Comparison of ENCODE assay signal across 23 cellular contexts in genomic region chr18:75582940-75583339, GRCh38.
A peak's percentile ranks its signal among the peaks of the same experiment; 100 is the strongest.
DNase-seq lines count a peak whose midpoint lies in the region; ATAC-seq, FAIRE-seq and TF ChIP-seq lines count a peak whose summit lies in the region.
"Had no signal": no experiment of that assay in that cellular context is flagged by ENCODE, and none has a peak within 500 bp of the region (broad histone marks: within the 10 kb centered on the region; RNA-seq: fewer than 3 reads in every experiment).

No MANE protein-coding gene starts in this region.

- H3K23ac ChIP-seq in H1 (ENCODE audit: insufficient read length) = no peak overlapping the region

- H3K79me2 ChIP-seq in H1 (ENCODE audit: control insufficient read depth in 1 of 2, insufficient read depth in 2 of 2, low read length in 2 of 2) (no peaks in the 10 kb centered on the region), osteoblast (ENCODE audit: insufficient read depth, low read length) (no peaks in the 10 kb centered on the region), smooth muscle cell (ENCODE audit: low read depth) (no peaks in the 10 kb centered on the region), GM23248 (ENCODE audit: insufficient read depth) (no peaks in the 10 kb centered on the region)

- H3K9ac ChIP-seq in H1 (replicated peaks in 1 of 4; ENCODE audit: extremely low read depth in 1 of 4, low read depth in 3 of 4, low read length in 3 of 4) (no peak overlapping the region), smooth muscle cell (ENCODE audit: low read depth) (no peak overlapping the region), GM23248 (no peak overlapping the region)
- H3K9ac ChIP-seq: BLaER1 had no signal

- no peaks in the 10 kb centered on the region for H3K9me3 ChIP-seq in AG04450 (ENCODE audit: control insufficient read depth, insufficient read depth, low read length)
- H3K9me3 ChIP-seq in H1 (ENCODE audit: insufficient read depth in 2 of 2, low read depth in 1 of 2, low read length in 1 of 2) = no peaks in the 10 kb centered on the region
- no peaks in the 10 kb centered on the region for H3K9me3 ChIP-seq in osteoblast (ENCODE audit: low read depth, low read length)
- H3K9me3 ChIP-seq in smooth muscle cell (replicated peaks; ENCODE audit: low read depth) = no peaks in the 10 kb centered on the region
- H3K9me3 ChIP-seq in GM23248 (ENCODE audit: low read depth) = no peaks in the 10 kb centered on the region
- H3K9me3 ChIP-seq: A549, BLaER1 had no signal

- no peak overlapping the region for H2AK5ac ChIP-seq in H1 (ENCODE audit: low read depth, low read length)

- H3K4me1 ChIP-seq in H1 (replicated peaks in 1 of 4; ENCODE audit: control insufficient read depth in 3 of 4, insufficient read depth in 4 of 4, low read length in 3 of 4) = peaks cover 0 to 6% (median 2%) of the 10 kb centered on the region in 4 experiments; a peak in 5 of 7 replicates
- H3K4me1 ChIP-seq in osteoblast (ENCODE audit: insufficient read depth, low read length) = no peaks in the 10 kb centered on the region
- peaks cover 4% of the 10 kb centered on the region for H3K4me1 ChIP-seq in smooth muscle cell (ENCODE audit: low read depth)
- peaks cover 15% of the 10 kb centered on the region; the same call in 1 of the 2 replicates for H3K4me1 ChIP-seq in GM23248 (ENCODE audit: insufficient read depth)
- H3K4me1 ChIP-seq: A549, BLaER1 had no signal

- H4K91ac ChIP-seq in H1 (replicated peaks; ENCODE audit: insufficient read length, low read length) = peak overlapping the region; percentile 28

- H3K27me3 ChIP-seq in AG04450 (ENCODE audit: control insufficient read depth, insufficient read depth, low read length) (no peaks in the 10 kb centered on the region), H1 (replicated peaks in 1 of 4; ENCODE audit: control insufficient read depth in 3 of 4, extremely low read depth in 1 of 4, insufficient read depth in 3 of 4, low read length in 3 of 4) (no peaks in the 10 kb centered on the region), osteoblast (ENCODE audit: insufficient read depth, low read length) (no peaks in the 10 kb centered on the region), smooth muscle cell (ENCODE audit: low read depth) (no peaks in the 10 kb centered on the region), GM23248 (replicated peaks; ENCODE audit: insufficient read depth) (no peaks in the 10 kb centered on the region; the same call in 1 of the 2 replicates)
- H3K27me3 ChIP-seq: BLaER1 had no signal

- H4K8ac ChIP-seq in H1 (ENCODE audit: extremely low read depth, insufficient read depth, low read length) = peak overlapping the region; percentile 40; the same call in 1 of the 2 replicates

- TF ChIP-seq POLR2A in H1 (IDR thresholded peaks at IDR 0.05; ENCODE audit: control extremely low read depth in 1 of 2, low read depth in 2 of 2, low read length in 2 of 2) = no peak

- no peaks in the 10 kb centered on the region for H3K9me2 ChIP-seq in GM23248 (ENCODE audit: insufficient read depth)

- H3K23me2 ChIP-seq in H1 (ENCODE audit: low read depth, low read length) = no peaks in the 10 kb centered on the region

- H3K4me2 ChIP-seq in H1 (ENCODE audit: insufficient read depth in 1 of 2, low read depth in 2 of 2, low read length in 2 of 2) (no peak overlapping the region), osteoblast (ENCODE audit: insufficient read depth, low read length) (peak overlapping the region; percentile 54), smooth muscle cell (no peak overlapping the region), GM23248 (ENCODE audit: unreplicated experiment) (no peak overlapping the region)
- H3K4me2 ChIP-seq: A549, BLaER1, GM23338 had no signal

- H4K20me1 ChIP-seq in H1 (replicated peaks in 1 of 2; ENCODE audit: control insufficient read depth in 1 of 2, insufficient read depth in 2 of 2, low read length in 2 of 2) (no peaks in the 10 kb centered on the region), osteoblast (ENCODE audit: insufficient read depth, low read length) (no peaks in the 10 kb centered on the region), smooth muscle cell (ENCODE audit: low read depth) (no peaks in the 10 kb centered on the region), GM23248 (ENCODE audit: insufficient read depth) (no peaks in the 10 kb centered on the region)
- H4K20me1 ChIP-seq: BLaER1 had no signal

- H2BK120ac ChIP-seq in H1 (replicated peaks; ENCODE audit: low read depth, low read length) = no peak overlapping the region

- in situ Hi-C loops in GM23248 (cut with MboI) = no loop called here

- no peak overlapping the region for H2BK5ac ChIP-seq in H1 (ENCODE audit: low read depth, low read length)

- TF ChIP-seq RAD21 in H1 (IDR thresholded peaks at IDR 0.05 in 1 of 2, conservative IDR thresholded peaks at IDR 0.05 in 1 of 2; ENCODE audit: low read depth in 2 of 2, low read length in 2 of 2) = no peak

- WGBS in H1 (ENCODE audit: extremely low coverage in 1 of 2, insufficient coverage in 1 of 2, insufficient read length in 1 of 2, insufficient replicate concordance in 2 of 2, low coverage in 1 of 2, low lambda C conversion rate in 2 of 2, missing lambda C conversion rate in 1 of 2), 2 experiments = 99% methylated on average over 6 of the region's 6 CpGs; no CpG with 5 or more reads in 1 of the 2 experiments
- 98% methylated on average over 6 of the region's 6 CpGs for WGBS in smooth muscle cell (ENCODE audit: low lambda C conversion rate)
- 50 to 55% methylated on average over 6 of the region's 6 CpGs for WGBS in GM23248 (ENCODE audit: low coverage in 1 of 2, low lambda C conversion rate in 2 of 2, missing lambda C conversion rate in 2 of 2), 2 experiments

- H2BK15ac ChIP-seq in H1 (ENCODE audit: low read length) = no peak overlapping the region

- H3K79me1 ChIP-seq in H1 (ENCODE audit: low read depth, low read length) = no peaks in the 10 kb centered on the region

- no peak overlapping the region for H3K18ac ChIP-seq in H1 (ENCODE audit: extremely low read depth, low read length)

- H3K14ac ChIP-seq in H1 (ENCODE audit: insufficient read length) = no peak overlapping the region

- CTCF ChIA-PET in AG04450 (lab: Charles Lee) = no interaction called here
- CTCF ChIA-PET in H1 (lab: Charles Lee; ENCODE audit: partially characterized antibody) = no interaction called here

- H2AFZ ChIP-seq in H1 (ENCODE audit: low read length) (no peak overlapping the region), osteoblast (ENCODE audit: low read length) (peak overlapping the region; percentile 36), smooth muscle cell (ENCODE audit: low read depth) (peak overlapping the region; percentile 66), GM23248 (no peak overlapping the region)
- H2AFZ ChIP-seq: GM23338 had no signal

- no peaks in the 10 kb centered on the region for H3K36me3 ChIP-seq in H1 (ENCODE audit: control insufficient read depth in 2 of 4, insufficient read depth in 4 of 4, low read length in 3 of 4)
- no peaks in the 10 kb centered on the region for H3K36me3 ChIP-seq in osteoblast (ENCODE audit: insufficient read depth, low read length)
- H3K36me3 ChIP-seq in smooth muscle cell (ENCODE audit: low read depth) = no peaks in the 10 kb centered on the region
- H3K36me3 ChIP-seq in GM23248 (ENCODE audit: low read depth) = no peaks in the 10 kb centered on the region
- H3K36me3 ChIP-seq: BLaER1 had no signal

- H2BK20ac ChIP-seq in H1 (ENCODE audit: low read length) = no peak overlapping the region

- no peak for TF ChIP-seq EP300 in H1 (IDR thresholded peaks at IDR 0.05; ENCODE audit: borderline replicate concordance in 1 of 2, low read depth in 2 of 2, low read length in 2 of 2)

- DNase-seq in AG04450 (ENCODE audit: low read depth, low spot score) (no peak), H1 (ENCODE audit: low read depth in 1 of 2, low spot score in 2 of 2) (no peak), osteoblast (ENCODE audit: insufficient read length, low spot score, missing footprints) (no peak), smooth muscle cell (lab: John Stamatoyannopoulos, UW; ENCODE audit: unreplicated experiment) (no peak), GM23248 (no peak), ureter (ENCODE audit: low spot score) (no peak)
- DNase-seq: CD8-positive, alpha-beta T cell; COR-L47; DMS 273 treated with DMSO at 0.1 percent for 48 hours; DMS53; DND-41; H7; HFFc6 had no signal

- ATAC-seq in HG03460 (IDR thresholded peaks at IDR 0.05; ENCODE audit: unreplicated experiment) = no peak
- ATAC-seq in activated CD4-positive, CD25-positive, alpha-beta regulatory T cell treated with anti-CD3 and anti-CD28 coated beads, Interleukin-2, amount 50 U/mL, for 24 hours = no peak
- ATAC-seq: A549; CD8-positive, alpha-beta T cell; GM12878; GM23338; HCT116; HepG2 had no signal

- H2BK12ac ChIP-seq in H1 (ENCODE audit: low read depth, low read length) = no peak overlapping the region

- no peak overlapping the region for H3K4ac ChIP-seq in H1 (replicated peaks; ENCODE audit: insufficient read length, low read depth, low read length)

- no peak for FAIRE-seq in H1 (lab: Jason Lieb, UNC)
- FAIRE-seq: A549, GM12878, GM19239, HepG2 had no signal

- H3F3A ChIP-seq in smooth muscle cell (ENCODE audit: low read depth) (no peaks in the 10 kb centered on the region), GM23248 (ENCODE audit: insufficient read depth) (no peaks in the 10 kb centered on the region)

- H3K27ac ChIP-seq in AG04450 (ENCODE audit: low read depth, low read length) = peak overlapping the region; percentile 63
- H3K27ac ChIP-seq in H1 (ENCODE audit: low read depth, low read length) = no peak overlapping the region
- peak overlapping the region; percentile 36 for H3K27ac ChIP-seq in osteoblast (ENCODE audit: low read depth, low read length)
- H3K27ac ChIP-seq in smooth muscle cell (ENCODE audit: low read depth) = no peak overlapping the region
- no peak overlapping the region for H3K27ac ChIP-seq in GM23248
- H3K27ac ChIP-seq: 22Rv1, A549, BLaER1 had no signal

- H3K56ac ChIP-seq in H1 (replicated peaks; ENCODE audit: insufficient read length, low read depth, low read length) = no peak overlapping the region

- no peak for TF ChIP-seq CTCF in AG04450 (IDR thresholded peaks at IDR 0.05; ENCODE audit: low read depth, low read length)
- TF ChIP-seq CTCF in H1 (IDR thresholded peaks at IDR 0.05; ENCODE audit: control extremely low read depth in 1 of 3, insufficient read depth in 1 of 3, low read depth in 1 of 3, low read length in 3 of 3) = no peak
- TF ChIP-seq CTCF in osteoblast (IDR thresholded peaks at IDR 0.05; ENCODE audit: extremely low read depth, low read depth, low read length) = no peak
- TF ChIP-seq CTCF in smooth muscle cell (IDR thresholded peaks at IDR 0.05; ENCODE audit: borderline replicate concordance, insufficient read depth, poor library complexity, severe bottlenecking) = no peak

- no peak overlapping the region for H3K4me3 ChIP-seq in AG04450 (ENCODE audit: low read depth, low read length)
- H3K4me3 ChIP-seq in H1 (ENCODE audit: extremely low read depth in 1 of 4, insufficient read depth in 2 of 4, low read depth in 3 of 4, low read length in 4 of 4) = no peak overlapping the region
- H3K4me3 ChIP-seq in osteoblast (ENCODE audit: insufficient read depth, low read length) = no peak overlapping the region
- H3K4me3 ChIP-seq in smooth muscle cell = no peak overlapping the region
- H3K4me3 ChIP-seq in GM23248 = no peak overlapping the region
- H3K4me3 ChIP-seq: A549, BLaER1, GM12878, GM23338 had no signal

- POLR2A ChIA-PET in AG04450 (lab: Yijun Ruan, JAX) (no interaction called here), H1 (lab: Charles Lee; ENCODE audit: partially characterized antibody) (no interaction called here)

- no peak overlapping the region for H4K5ac ChIP-seq in H1 (ENCODE audit: insufficient read length, low read depth, low read length)

Comparison
In these comparisons a context has a peak if more than half of its experiments do, and no peak if none do; other contexts are left out.
1. H3K27ac ChIP-seq: peak in AG04450 (single experiment) and osteoblast (single experiment); none in H1 (single experiment), smooth muscle cell (single experiment) and GM23248 (single experiment).
2. H2AFZ ChIP-seq: peak in osteoblast (single experiment) and smooth muscle cell (single experiment); none in H1 (single experiment) and GM23248 (single experiment).